ENCODE assay signal across 8 cellular contexts in the genomic region with DNA sequence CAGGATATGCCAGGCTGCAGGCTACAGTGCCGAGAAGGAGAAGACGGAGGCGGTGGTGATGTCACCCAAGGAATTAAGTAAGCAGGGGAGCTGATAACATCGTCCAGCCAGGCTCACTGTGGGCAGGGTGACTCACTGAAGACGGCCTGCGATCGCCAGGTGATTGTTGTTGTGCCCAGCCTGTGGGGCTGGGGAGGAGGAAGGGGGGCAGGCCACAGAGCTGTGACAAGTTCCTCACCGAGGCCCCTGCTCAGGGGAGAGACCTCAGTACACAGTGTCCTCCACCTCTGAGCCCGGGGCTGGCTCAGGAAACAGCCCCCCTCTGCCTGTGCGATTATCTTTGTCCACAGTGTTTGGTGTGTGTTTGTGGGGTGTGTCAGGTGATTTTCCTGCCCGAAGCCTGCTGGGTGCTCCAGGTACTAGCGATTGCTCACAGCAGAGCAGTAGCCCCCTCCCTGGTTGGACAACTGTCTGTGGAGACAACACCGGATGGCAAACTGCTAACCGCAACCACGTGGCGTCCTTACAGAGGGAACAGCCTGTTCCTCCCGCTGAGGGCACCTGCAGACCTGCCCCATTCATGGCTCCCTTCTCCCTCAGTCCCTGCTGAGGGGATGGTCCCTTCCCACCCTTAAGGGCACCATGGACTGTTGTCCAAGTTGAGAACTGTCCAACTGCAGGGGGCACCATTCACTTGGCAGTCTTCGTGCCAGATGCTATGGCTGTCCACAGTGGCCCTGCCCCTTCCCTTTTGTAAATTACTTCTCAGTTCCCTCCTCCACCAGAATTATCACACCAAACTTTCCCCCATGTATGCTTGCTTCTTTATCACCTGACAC.
DNase-seq lines count a peak whose midpoint lies in the region; ATAC-seq and TF ChIP-seq lines count a peak whose summit lies in the region.

No MANE protein-coding gene starts in this region.

- no peaks in the 10 kb centered on the region for H3K9me3 ChIP-seq in Panc1 (ENCODE audit: control insufficient read depth, insufficient read depth, low read depth, low read length)
- no peaks in the 10 kb centered on the region for H3K9me3 ChIP-seq in osteoblast (ENCODE audit: low read depth, low read length)
- no peaks in the 10 kb centered on the region for H3K9me3 ChIP-seq in thoracic aorta

- DNase-seq in Panc1 (ENCODE audit: low read depth, low spot score) (peak; percentile 24), fibroblast of peridontal ligament (ENCODE audit: extremely low read depth) (peak; percentile 57), osteoblast (ENCODE audit: insufficient read length, low spot score, missing footprints) (peak; percentile 100), thoracic aorta (ENCODE audit: low spot score) (peak; percentile 75)
- peak; percentile 73 for DNase-seq in activated T-helper 1 cell treated with anti-CD3 and anti-CD28 coated beads, Interleukin-12 subunit alpha, Interleukin-12 subunit beta, Interleukin-2, Interleukin-4 antibody, amounts not matched to agents 30 ng/mL and 10 ng/mL and 1 ng/mL, durations not matched to agents 14 hours and 24 hours and 36 hours (ENCODE audit: low spot score)

- no peak overlapping the region for H2AFZ ChIP-seq in osteoblast (ENCODE audit: low read length)

- peak overlapping the region; percentile 43 for H3K4me2 ChIP-seq in osteoblast (ENCODE audit: insufficient read depth, low read length)

- in situ Hi-C loops in Panc1 (cut with HindIII; ENCODE audit: low pct_unique_long_range_greater_than_20kb, low sequenced_read_pairs), result no loop called here

- H3K9me3 Mint-ChIP-seq in activated T-helper 1 cell treated with anti-CD3 and anti-CD28 coated beads, Interleukin-12 subunit alpha, Interleukin-12 subunit beta, Interleukin-2, Interleukin-4 antibody, amounts not matched to agents 30 ng/mL and 10 ng/mL and 1 ng/mL, durations not matched to agents 14 hours and 24 hours and 36 hours, result no peaks in the 10 kb centered on the region

- TF ChIP-seq CTCF in GM12872 (IDR thresholded peaks at IDR 0.05; ENCODE audit: insufficient read depth, low read depth, low read length) (peak; percentile 73), Panc1 (IDR thresholded peaks at IDR 0.05) (no peak; the same call in 1 of the 2 replicates), osteoblast (IDR thresholded peaks at IDR 0.05; ENCODE audit: extremely low read depth, low read depth, low read length) (peak; percentile 46), thoracic aorta (IDR thresholded peaks at IDR 0.05) (no peak)

- H3K27me3 ChIP-seq in Panc1 (ENCODE audit: control insufficient read depth, insufficient read depth, low read length), result no peaks in the 10 kb centered on the region
- no peaks in the 10 kb centered on the region for H3K27me3 ChIP-seq in osteoblast (ENCODE audit: insufficient read depth, low read length)
- H3K27me3 ChIP-seq in thoracic aorta (replicated peaks; ENCODE audit: insufficient read depth), result no peaks in the 10 kb centered on the region

- CTCF ChIA-PET in Panc1 (lab: Charles Lee), result interaction anchor here (1.1 to 1.3 kb wide), 2 partner anchors 87 to 98 kb away, joined by 3 to 12 read pairs; no protein-coding TSS in a partner anchor

- peaks cover 5% of the 10 kb centered on the region for H3K36me3 Mint-ChIP-seq in activated T-helper 1 cell treated with anti-CD3 and anti-CD28 coated beads, Interleukin-12 subunit alpha, Interleukin-12 subunit beta, Interleukin-2, Interleukin-4 antibody, amounts not matched to agents 30 ng/mL and 10 ng/mL and 1 ng/mL, durations not matched to agents 14 hours and 24 hours and 36 hours (ENCODE audit: low read depth)

- H3K4me1 Mint-ChIP-seq in activated T-helper 1 cell treated with anti-CD3 and anti-CD28 coated beads, Interleukin-12 subunit alpha, Interleukin-12 subunit beta, Interleukin-2, Interleukin-4 antibody, amounts not matched to agents 30 ng/mL and 10 ng/mL and 1 ng/mL, durations not matched to agents 14 hours and 24 hours and 36 hours (ENCODE audit: low read depth), result peaks cover 83% of the 10 kb centered on the region

- no peaks in the 10 kb centered on the region for H3K27me3 Mint-ChIP-seq in activated T-helper 1 cell treated with anti-CD3 and anti-CD28 coated beads, Interleukin-12 subunit alpha, Interleukin-12 subunit beta, Interleukin-2, Interleukin-4 antibody, amounts not matched to agents 30 ng/mL and 10 ng/mL and 1 ng/mL, durations not matched to agents 14 hours and 24 hours and 36 hours (ENCODE audit: insufficient read depth)

- no peak overlapping the region for H3K4me3 ChIP-seq in Panc1 (ENCODE audit: low read depth in 2 of 2, low read length in 2 of 2)
- H3K4me3 ChIP-seq in osteoblast (ENCODE audit: insufficient read depth, low read length), result peak overlapping the region; percentile 19
- H3K4me3 ChIP-seq in thoracic aorta, result no peak overlapping the region

- H3K4me1 ChIP-seq in Panc1 (ENCODE audit: control insufficient read depth, insufficient read depth, low read length), result peaks cover 20% of the 10 kb centered on the region
- peaks cover 20% of the 10 kb centered on the region for H3K4me1 ChIP-seq in osteoblast (ENCODE audit: insufficient read depth, low read length)
- peaks cover 18 to 37% of the 10 kb centered on the region in 2 donors for H3K4me1 ChIP-seq in thoracic aorta (ENCODE audit: control insufficient read depth in 1 of 2, low read depth in 2 of 2)

- BruUV-seq in Panc1 (replicated peaks; lab: Mats Ljungman, UMichigan), result no TSS peak

- intact Hi-C loops in Panc1 (cut with micrococcal nuclease; ENCODE audit: unreplicated experiment), result loop anchor here (2.0 to 10.0 kb wide), 3 partner anchors 98 to 354 kb away; no protein-coding TSS in a partner anchor
- intact Hi-C loops in activated T-helper 1 cell treated with anti-CD3 and anti-CD28 coated beads, Interleukin-12 subunit alpha, Interleukin-12 subunit beta, Interleukin-2, Interleukin-4 antibody, amounts not matched to agents 30 ng/mL and 10 ng/mL and 1 ng/mL, durations not matched to agents 14 hours and 24 hours and 36 hours (cut with micrococcal nuclease), result loop anchor here (1.0 to 10.0 kb wide), 14 partner anchors 8 to 1026 kb away; no protein-coding TSS in a partner anchor

- H3K27ac ChIP-seq in Panc1 (ENCODE audit: low read length) (peak overlapping the region; percentile 75), osteoblast (ENCODE audit: low read depth, low read length) (peak overlapping the region; percentile 36), thoracic aorta (peak overlapping the region; percentile 32 to 55)

- POLR2A ChIA-PET in Panc1 (lab: Charles Lee), result no interaction called here

- no peaks in the 10 kb centered on the region for H4K20me1 ChIP-seq in osteoblast (ENCODE audit: insufficient read depth, low read length)

- peak; percentile 60 for ATAC-seq in HG02885 (IDR thresholded peaks at IDR 0.05; ENCODE audit: poor library complexity, unreplicated experiment)
- peak; percentile 86 for ATAC-seq in Panc1
- ATAC-seq in thoracic aorta (ENCODE audit: insufficient number of reproducible peaks, low FRiP score, low read depth), result peak; percentile 14
- ATAC-seq in HG02970 (IDR thresholded peaks at IDR 0.05; ENCODE audit: low FRiP score, unreplicated experiment), result no peak

- H3K36me3 ChIP-seq in Panc1 (ENCODE audit: control insufficient read depth, insufficient read depth, low read length), result no peaks in the 10 kb centered on the region
- H3K36me3 ChIP-seq in osteoblast (ENCODE audit: insufficient read depth, low read length), result no peaks in the 10 kb centered on the region
- H3K36me3 ChIP-seq in thoracic aorta, result no peaks in the 10 kb centered on the region

- H3K4me3 Mint-ChIP-seq in activated T-helper 1 cell treated with anti-CD3 and anti-CD28 coated beads, Interleukin-12 subunit alpha, Interleukin-12 subunit beta, Interleukin-2, Interleukin-4 antibody, amounts not matched to agents 30 ng/mL and 10 ng/mL and 1 ng/mL, durations not matched to agents 14 hours and 24 hours and 36 hours, result peak overlapping the region; percentile 45

- no peaks in the 10 kb centered on the region for H3K79me2 ChIP-seq in osteoblast (ENCODE audit: insufficient read depth, low read length)

- H3K27ac Mint-ChIP-seq in activated T-helper 1 cell treated with anti-CD3 and anti-CD28 coated beads, Interleukin-12 subunit alpha, Interleukin-12 subunit beta, Interleukin-2, Interleukin-4 antibody, amounts not matched to agents 30 ng/mL and 10 ng/mL and 1 ng/mL, durations not matched to agents 14 hours and 24 hours and 36 hours, result peak overlapping the region; percentile 83

Comparison
In these comparisons a context has a peak if more than half of its experiments do, and no peak if none do; other contexts are left out.
1. CTCF ChIP-seq: peak in GM12872 (single experiment) and osteoblast (single experiment); none in Panc1 (single experiment) and thoracic aorta (single experiment).
2. DNase-seq: peak in every context shown above with its lines; median percentile 100 in osteoblast; 75 in thoracic aorta; 73 in activated T-helper 1 cell treated with anti-CD3 and anti-CD28 coated beads, Interleukin-12 subunit alpha, Interleukin-12 subunit beta, Interleukin-2, Interleukin-4 antibody, amounts not matched to agents 30 ng/mL and 10 ng/mL and 1 ng/mL, durations not matched to agents 14 hours and 24 hours and 36 hours; 57 in fibroblast of peridontal ligament; 24 in Panc1.
3. Peak in every context shown above with its lines, with median percentiles within 50 percentile points of each other: H3K27ac ChIP-seq.